In the genomic region with DNA sequence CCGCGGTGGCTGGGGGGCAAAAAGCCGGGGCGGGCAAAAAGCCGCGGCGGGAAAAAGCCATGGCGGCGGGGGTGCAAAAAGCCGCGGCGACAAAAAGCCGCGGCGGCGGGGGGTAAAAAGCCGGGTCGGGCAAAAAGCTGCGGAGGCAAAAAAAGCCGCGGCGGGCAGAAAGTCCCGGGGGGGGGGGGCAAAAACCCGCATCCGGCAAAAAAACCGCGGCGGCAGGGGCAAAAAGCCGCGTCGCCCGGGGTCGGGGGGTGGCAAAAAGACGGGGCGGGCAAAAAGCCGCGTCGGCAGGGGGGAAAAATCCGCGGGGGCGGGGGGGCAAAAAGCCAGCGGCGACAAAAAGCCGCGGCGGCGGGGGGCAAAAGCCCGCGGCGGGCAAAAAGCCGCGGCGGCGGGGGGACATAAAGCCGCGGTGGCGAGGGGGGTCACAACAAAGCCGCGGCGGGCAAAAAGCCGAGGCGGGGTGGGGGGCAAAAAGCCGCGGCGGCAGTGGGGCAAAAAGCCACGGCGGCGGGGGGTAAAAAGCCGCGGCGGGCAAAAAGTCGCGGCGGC, we compare ENCODE assay signal across 8 cellular contexts.
DNase-seq lines count a peak whose midpoint lies in the region; ATAC-seq, FAIRE-seq and TF ChIP-seq lines count a peak whose summit lies in the region.
"Not testable (repeated sequence)": the region's sequence is repeated elsewhere in the genome, so short reads cannot be mapped to it uniquely, and the experiment has no call there.

No MANE protein-coding gene starts in this region.

- not testable (repeated sequence) for H3K27ac ChIP-seq in A549; SK-N-SH (ENCODE audit: low read depth in 2 of 2, low read length in 1 of 2); coronary artery; osteoblast (ENCODE audit: low read depth, low read length)

- CTCF ChIA-PET in A549 (lab: Yijun Ruan, JAX); HEK293T (lab: Yijun Ruan, JAX); SK-N-SH (lab: Yijun Ruan, JAX): not testable (repeated sequence)

- H3K36me3 ChIP-seq in SK-N-SH (replicated peaks in 1 of 2; ENCODE audit: control insufficient read depth in 1 of 2, insufficient read depth in 2 of 2, low read length in 1 of 2); osteoblast (ENCODE audit: insufficient read depth, low read length): not testable (repeated sequence)

- not testable (repeated sequence) for H3K9ac ChIP-seq in SK-N-SH

- WGBS in A549 (ENCODE audit: missing lambda C conversion rate), result no CpG with 5 or more reads among the region's 74 CpGs
- WGBS in SK-N-SH (ENCODE audit: low lambda C conversion rate), result 8% methylated on average over 66 of the region's 74 CpGs

- not testable (repeated sequence) for TF ChIP-seq EP300 in A549 (IDR thresholded peaks at IDR 0.05); SK-N-SH (IDR thresholded peaks at IDR 0.05; ENCODE audit: borderline replicate concordance in 1 of 2, low read depth in 1 of 2, low read length in 1 of 2)

- H3F3A ChIP-seq in SK-N-SH (replicated peaks; ENCODE audit: insufficient read depth), result not testable (repeated sequence)

- H3K9me3 ChIP-seq in A549; SK-N-SH; osteoblast (ENCODE audit: low read depth, low read length): not testable (repeated sequence)

- ATAC-seq in A549, result not testable (repeated sequence)

- TF ChIP-seq RAD21 in A549 (conservative IDR thresholded peaks at IDR 0.05 in 1 of 2, IDR thresholded peaks at IDR 0.05 in 1 of 2); SK-N-SH (IDR thresholded peaks at IDR 0.05; ENCODE audit: low read length): not testable (repeated sequence)

- FAIRE-seq in A549 (lab: Jason Lieb, UNC), result not testable (repeated sequence)

- DNase-seq in A549 (ENCODE audit: low read depth in 1 of 2, low spot score in 1 of 2), result not testable (repeated sequence)
- DNase-seq in GM10266 (ENCODE audit: extremely low spot score), result peak; percentile 0
- peak; percentile 2 for DNase-seq in HEK293T (ENCODE audit: extremely low spot score)
- peak; percentile 28 for DNase-seq in SK-N-SH
- DNase-seq in coronary artery (ENCODE audit: low spot score), result peak; percentile 35
- peak; percentile 1 for DNase-seq in hepatic stellate cell (ENCODE audit: low spot score)
- DNase-seq in osteoblast (ENCODE audit: insufficient read length, low spot score, missing footprints), result peak; percentile 8
- peak; percentile 1 for DNase-seq in stimulated activated CD4-positive, alpha-beta T cell treated with anti-CD3 and anti-CD28 coated beads, Interleukin-15, amount 100 ng/mL, for 24 hours

- H3K4me3 ChIP-seq in A549, result peak overlapping the region; percentile 51; the same call in 1 of the 3 replicates
- not testable (repeated sequence) for H3K4me3 ChIP-seq in SK-N-SH (ENCODE audit: low read depth in 2 of 2, low read length in 1 of 2); coronary artery; osteoblast (ENCODE audit: insufficient read depth, low read length)

- not testable (repeated sequence) for H3K79me2 ChIP-seq in SK-N-SH (ENCODE audit: insufficient read depth); osteoblast (ENCODE audit: insufficient read depth, low read length)

- TF ChIP-seq POLR2A in A549 (IDR thresholded peaks at IDR 0.05; ENCODE audit: low read length), result not testable (repeated sequence)

- POLR2A ChIA-PET in A549 (lab: Yijun Ruan, JAX); HEK293T (lab: Yijun Ruan, JAX); SK-N-SH (lab: Yijun Ruan, JAX): not testable (repeated sequence)

- H3K27me3 ChIP-seq in SK-N-SH (ENCODE audit: insufficient read depth); osteoblast (ENCODE audit: insufficient read depth, low read length): not testable (repeated sequence)

- H3K4me2 ChIP-seq in A549, result peak overlapping the region; percentile 33; the same call in 1 of the 3 replicates
- not testable (repeated sequence) for H3K4me2 ChIP-seq in SK-N-SH; osteoblast (ENCODE audit: insufficient read depth, low read length)

- not testable (repeated sequence) for H3K4me1 ChIP-seq in A549; SK-N-SH (ENCODE audit: control insufficient read depth in 1 of 2, insufficient read depth in 2 of 2, low read depth in 1 of 2, low read length in 1 of 2); osteoblast (ENCODE audit: insufficient read depth, low read length)

- not testable (repeated sequence) for H4K20me1 ChIP-seq in SK-N-SH (ENCODE audit: insufficient read depth); osteoblast (ENCODE audit: insufficient read depth, low read length)

- TF ChIP-seq CTCF in A549 (IDR thresholded peaks at IDR 0.05); GM10266 (IDR thresholded peaks at IDR 0.05; ENCODE audit: control insufficient read depth, insufficient read depth, low read depth, missing control alignments); SK-N-SH (IDR thresholded peaks at IDR 0.05); coronary artery (IDR thresholded peaks at IDR 0.05); osteoblast (IDR thresholded peaks at IDR 0.05; ENCODE audit: extremely low read depth, low read depth, low read length): not testable (repeated sequence)

- not testable (repeated sequence) for H2AFZ ChIP-seq in SK-N-SH (ENCODE audit: low read depth); osteoblast (ENCODE audit: low read length)

- H3K9me2 ChIP-seq in SK-N-SH, result not testable (repeated sequence)
